Comparison of ENCODE assay signal across 1 cellular context in the genomic region with DNA sequence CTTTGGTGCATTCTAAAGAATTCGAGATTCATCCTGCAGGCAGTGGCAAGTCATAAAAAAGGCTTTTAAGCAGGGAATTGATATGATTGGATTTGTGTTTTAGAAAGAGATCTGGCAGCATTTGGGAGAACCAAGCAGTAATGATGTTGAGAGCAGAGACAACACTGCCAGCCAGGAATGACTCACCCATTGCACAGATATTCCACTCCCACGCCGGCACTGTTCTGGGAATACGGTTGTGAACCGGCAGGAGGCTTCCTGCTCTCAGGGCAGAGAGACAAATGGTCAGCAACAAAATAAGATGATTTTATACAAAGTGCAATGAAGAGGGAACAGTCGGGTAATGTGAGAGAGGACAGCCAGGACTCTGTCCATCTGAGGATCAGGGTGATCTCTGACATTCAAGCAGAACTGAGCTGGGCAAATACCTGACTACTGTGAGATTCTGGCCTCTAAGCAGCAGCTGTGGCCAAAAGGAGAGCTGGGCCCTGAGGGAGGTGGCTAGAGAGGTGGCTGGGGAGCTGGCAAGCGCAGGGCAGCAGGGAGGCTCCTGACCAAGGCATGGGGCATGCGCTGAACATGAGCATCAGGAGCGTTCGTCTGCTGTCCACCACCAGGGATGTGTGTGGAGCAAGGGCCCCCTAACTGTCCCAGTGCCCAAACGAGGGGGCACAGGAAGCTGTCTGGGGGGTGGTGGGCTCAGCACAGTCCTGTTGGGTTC.
A peak's percentile ranks its signal among the peaks of the same experiment; 100 is the strongest.
TF ChIP-seq lines count a peak whose summit lies in the region.

No MANE protein-coding gene starts in this region.

TF ChIP-seq in K562, 482 proteins besides CTCF, POLR2A, EP300 and RAD21 (continued from another document):
- TF ChIP-seq, protein P1, sequence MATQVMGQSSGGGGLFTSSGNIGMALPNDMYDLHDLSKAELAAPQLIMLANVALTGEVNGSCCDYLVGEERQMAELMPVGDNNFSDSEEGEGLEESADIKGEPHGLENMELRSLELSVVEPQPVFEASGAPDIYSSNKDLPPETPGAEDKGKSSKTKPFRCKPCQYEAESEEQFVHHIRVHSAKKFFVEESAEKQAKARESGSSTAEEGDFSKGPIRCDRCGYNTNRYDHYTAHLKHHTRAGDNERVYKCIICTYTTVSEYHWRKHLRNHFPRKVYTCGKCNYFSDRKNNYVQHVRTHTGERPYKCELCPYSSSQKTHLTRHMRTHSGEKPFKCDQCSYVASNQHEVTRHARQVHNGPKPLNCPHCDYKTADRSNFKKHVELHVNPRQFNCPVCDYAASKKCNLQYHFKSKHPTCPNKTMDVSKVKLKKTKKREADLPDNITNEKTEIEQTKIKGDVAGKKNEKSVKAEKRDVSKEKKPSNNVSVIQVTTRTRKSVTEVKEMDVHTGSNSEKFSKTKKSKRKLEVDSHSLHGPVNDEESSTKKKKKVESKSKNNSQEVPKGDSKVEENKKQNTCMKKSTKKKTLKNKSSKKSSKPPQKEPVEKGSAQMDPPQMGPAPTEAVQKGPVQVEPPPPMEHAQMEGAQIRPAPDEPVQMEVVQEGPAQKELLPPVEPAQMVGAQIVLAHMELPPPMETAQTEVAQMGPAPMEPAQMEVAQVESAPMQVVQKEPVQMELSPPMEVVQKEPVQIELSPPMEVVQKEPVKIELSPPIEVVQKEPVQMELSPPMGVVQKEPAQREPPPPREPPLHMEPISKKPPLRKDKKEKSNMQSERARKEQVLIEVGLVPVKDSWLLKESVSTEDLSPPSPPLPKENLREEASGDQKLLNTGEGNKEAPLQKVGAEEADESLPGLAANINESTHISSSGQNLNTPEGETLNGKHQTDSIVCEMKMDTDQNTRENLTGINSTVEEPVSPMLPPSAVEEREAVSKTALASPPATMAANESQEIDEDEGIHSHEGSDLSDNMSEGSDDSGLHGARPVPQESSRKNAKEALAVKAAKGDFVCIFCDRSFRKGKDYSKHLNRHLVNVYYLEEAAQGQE (CRISPR knock-in tag; IDR thresholded peaks at IDR 0.05; ENCODE audit: low read depth) = no peak
- TF ChIP-seq, protein P2, sequence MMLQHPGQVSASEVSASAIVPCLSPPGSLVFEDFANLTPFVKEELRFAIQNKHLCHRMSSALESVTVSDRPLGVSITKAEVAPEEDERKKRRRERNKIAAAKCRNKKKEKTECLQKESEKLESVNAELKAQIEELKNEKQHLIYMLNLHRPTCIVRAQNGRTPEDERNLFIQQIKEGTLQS (IDR thresholded peaks at IDR 0.05) = peak; percentile 88
- TF ChIP-seq, protein P2 (CRISPR knock-in tag; conservative IDR thresholded peaks at IDR 0.05) = no peak
- TF ChIP-seq, protein P3, sequence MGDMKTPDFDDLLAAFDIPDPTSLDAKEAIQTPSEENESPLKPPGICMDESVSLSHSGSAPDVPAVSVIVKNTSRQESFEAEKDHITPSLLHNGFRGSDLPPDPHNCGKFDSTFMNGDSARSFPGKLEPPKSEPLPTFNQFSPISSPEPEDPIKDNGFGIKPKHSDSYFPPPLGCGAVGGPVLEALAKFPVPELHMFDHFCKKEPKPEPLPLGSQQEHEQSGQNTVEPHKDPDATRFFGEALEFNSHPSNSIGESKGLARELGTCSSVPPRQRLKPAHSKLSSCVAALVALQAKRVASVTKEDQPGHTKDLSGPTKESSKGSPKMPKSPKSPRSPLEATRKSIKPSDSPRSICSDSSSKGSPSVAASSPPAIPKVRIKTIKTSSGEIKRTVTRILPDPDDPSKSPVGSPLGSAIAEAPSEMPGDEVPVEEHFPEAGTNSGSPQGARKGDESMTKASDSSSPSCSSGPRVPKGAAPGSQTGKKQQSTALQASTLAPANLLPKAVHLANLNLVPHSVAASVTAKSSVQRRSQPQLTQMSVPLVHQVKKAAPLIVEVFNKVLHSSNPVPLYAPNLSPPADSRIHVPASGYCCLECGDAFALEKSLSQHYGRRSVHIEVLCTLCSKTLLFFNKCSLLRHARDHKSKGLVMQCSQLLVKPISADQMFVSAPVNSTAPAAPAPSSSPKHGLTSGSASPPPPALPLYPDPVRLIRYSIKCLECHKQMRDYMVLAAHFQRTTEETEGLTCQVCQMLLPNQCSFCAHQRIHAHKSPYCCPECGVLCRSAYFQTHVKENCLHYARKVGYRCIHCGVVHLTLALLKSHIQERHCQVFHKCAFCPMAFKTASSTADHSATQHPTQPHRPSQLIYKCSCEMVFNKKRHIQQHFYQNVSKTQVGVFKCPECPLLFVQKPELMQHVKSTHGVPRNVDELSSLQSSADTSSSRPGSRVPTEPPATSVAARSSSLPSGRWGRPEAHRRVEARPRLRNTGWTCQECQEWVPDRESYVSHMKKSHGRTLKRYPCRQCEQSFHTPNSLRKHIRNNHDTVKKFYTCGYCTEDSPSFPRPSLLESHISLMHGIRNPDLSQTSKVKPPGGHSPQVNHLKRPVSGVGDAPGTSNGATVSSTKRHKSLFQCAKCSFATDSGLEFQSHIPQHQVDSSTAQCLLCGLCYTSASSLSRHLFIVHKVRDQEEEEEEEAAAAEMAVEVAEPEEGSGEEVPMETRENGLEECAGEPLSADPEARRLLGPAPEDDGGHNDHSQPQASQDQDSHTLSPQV (IDR thresholded peaks at IDR 0.05) = peak; percentile 66; the same call in 1 of the 2 replicates
- TF ChIP-seq, protein P4, sequence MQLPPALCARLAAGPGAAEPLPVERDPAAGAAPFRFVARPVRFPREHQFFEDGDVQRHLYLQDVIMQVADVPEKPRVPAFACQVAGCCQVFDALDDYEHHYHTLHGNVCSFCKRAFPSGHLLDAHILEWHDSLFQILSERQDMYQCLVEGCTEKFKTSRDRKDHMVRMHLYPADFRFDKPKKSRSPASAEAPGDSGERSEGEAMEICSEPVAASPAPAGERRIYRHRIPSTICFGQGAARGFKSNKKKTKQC (CRISPR knock-in tag; IDR thresholded peaks at IDR 0.05) = no peak
- TF ChIP-seq, protein P5, sequence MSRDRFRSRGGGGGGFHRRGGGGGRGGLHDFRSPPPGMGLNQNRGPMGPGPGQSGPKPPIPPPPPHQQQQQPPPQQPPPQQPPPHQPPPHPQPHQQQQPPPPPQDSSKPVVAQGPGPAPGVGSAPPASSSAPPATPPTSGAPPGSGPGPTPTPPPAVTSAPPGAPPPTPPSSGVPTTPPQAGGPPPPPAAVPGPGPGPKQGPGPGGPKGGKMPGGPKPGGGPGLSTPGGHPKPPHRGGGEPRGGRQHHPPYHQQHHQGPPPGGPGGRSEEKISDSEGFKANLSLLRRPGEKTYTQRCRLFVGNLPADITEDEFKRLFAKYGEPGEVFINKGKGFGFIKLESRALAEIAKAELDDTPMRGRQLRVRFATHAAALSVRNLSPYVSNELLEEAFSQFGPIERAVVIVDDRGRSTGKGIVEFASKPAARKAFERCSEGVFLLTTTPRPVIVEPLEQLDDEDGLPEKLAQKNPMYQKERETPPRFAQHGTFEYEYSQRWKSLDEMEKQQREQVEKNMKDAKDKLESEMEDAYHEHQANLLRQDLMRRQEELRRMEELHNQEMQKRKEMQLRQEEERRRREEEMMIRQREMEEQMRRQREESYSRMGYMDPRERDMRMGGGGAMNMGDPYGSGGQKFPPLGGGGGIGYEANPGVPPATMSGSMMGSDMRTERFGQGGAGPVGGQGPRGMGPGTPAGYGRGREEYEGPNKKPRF (IDR thresholded peaks at IDR 0.05; ENCODE audit: low read depth, low read length) = no peak
- TF ChIP-seq, protein P6, sequence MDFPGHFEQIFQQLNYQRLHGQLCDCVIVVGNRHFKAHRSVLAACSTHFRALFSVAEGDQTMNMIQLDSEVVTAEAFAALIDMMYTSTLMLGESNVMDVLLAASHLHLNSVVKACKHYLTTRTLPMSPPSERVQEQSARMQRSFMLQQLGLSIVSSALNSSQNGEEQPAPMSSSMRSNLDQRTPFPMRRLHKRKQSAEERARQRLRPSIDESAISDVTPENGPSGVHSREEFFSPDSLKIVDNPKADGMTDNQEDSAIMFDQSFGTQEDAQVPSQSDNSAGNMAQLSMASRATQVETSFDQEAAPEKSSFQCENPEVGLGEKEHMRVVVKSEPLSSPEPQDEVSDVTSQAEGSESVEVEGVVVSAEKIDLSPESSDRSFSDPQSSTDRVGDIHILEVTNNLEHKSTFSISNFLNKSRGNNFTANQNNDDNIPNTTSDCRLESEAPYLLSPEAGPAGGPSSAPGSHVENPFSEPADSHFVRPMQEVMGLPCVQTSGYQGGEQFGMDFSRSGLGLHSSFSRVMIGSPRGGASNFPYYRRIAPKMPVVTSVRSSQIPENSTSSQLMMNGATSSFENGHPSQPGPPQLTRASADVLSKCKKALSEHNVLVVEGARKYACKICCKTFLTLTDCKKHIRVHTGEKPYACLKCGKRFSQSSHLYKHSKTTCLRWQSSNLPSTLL (IDR thresholded peaks at IDR 0.05) = no peak
- TF ChIP-seq BDP1 (IDR thresholded peaks at IDR 0.05; ENCODE audit: insufficient read depth, insufficient read length) (no peak), CBFA2T3 (IDR thresholded peaks at IDR 0.05) (no peak), ZBTB1 (CRISPR knock-in tag; IDR thresholded peaks at IDR 0.05; ENCODE audit: borderline replicate concordance, low read depth) (no peak), POU5F1 (IDR thresholded peaks at IDR 0.05; ENCODE audit: borderline replicate concordance, low read depth, low read length, partially characterized antibody) (no peak), ETV5 (CRISPR knock-in tag; IDR thresholded peaks at IDR 0.05; ENCODE audit: low read depth) (no peak), GABPA (tag; conservative IDR thresholded peaks at IDR 0.05; ENCODE audit: low read depth) (no peak), SMARCA4 (IDR thresholded peaks at IDR 0.05) (peak; percentile 68), RCOR1 (IDR thresholded peaks at IDR 0.05; ENCODE audit: borderline replicate concordance in 1 of 2, low read depth in 2 of 2, low read length in 2 of 2) (peak in 1 of 2 experiments; percentile 37; a peak in 1 of 4 replicates), RB1 (IDR thresholded peaks at IDR 0.05; ENCODE audit: low read depth) (no peak), ETS2 (tag; IDR thresholded peaks at IDR 0.05; ENCODE audit: borderline replicate concordance, poor library complexity, severe bottlenecking) (no peak), ZNF134 (CRISPR knock-in tag; conservative IDR thresholded peaks at IDR 0.05) (no peak), CBX8 (IDR thresholded peaks at IDR 0.05; ENCODE audit: borderline replicate concordance, extremely low read depth, low read depth, low read length, poor library complexity, severe bottlenecking) (no peak)
- TF ChIP-seq, protein P7, sequence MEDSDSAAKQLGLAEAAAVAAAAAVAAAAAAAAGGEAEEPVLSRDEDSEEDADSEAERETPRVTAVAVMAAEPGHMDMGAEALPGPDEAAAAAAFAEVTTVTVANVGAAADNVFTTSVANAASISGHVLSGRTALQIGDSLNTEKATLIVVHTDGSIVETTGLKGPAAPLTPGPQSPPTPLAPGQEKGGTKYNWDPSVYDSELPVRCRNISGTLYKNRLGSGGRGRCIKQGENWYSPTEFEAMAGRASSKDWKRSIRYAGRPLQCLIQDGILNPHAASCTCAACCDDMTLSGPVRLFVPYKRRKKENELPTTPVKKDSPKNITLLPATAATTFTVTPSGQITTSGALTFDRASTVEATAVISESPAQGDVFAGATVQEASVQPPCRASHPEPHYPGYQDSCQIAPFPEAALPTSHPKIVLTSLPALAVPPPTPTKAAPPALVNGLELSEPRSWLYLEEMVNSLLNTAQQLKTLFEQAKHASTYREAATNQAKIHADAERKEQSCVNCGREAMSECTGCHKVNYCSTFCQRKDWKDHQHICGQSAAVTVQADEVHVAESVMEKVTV (CRISPR knock-in tag; IDR thresholded peaks at IDR 0.05) = no peak
